In the genomic region with DNA sequence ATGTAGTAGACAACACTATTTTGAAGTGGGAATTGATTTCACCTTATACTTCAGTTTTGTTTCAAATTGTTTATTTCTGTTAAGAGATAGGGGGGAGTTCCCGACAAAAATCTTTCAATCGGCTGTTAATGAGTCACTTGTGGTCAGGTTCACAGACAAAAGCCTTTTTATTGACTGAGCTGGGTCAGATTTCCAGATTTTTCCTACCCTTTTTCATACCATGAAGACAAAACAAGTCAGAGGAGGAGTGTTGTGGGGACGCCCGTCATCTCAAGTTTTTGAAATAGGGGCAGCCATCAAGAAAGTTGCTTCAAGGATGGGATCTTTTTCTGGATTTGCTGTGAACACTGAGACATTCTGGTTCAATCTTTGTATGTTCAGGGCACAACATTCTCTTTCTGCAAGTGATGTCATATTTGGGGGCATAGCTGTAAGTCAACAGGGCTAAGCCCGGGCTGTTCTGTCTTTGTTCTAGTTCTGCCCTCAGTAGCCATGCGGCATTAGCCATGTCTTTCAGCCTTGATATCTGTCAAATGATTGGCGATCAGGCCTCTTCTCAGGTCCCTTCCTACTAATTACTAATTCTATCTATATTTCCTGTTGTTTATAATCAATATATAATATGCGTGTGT, we compare ENCODE assay signal across 9 cellular contexts.
DNase-seq lines count a peak whose midpoint lies in the region; FAIRE-seq and TF ChIP-seq lines count a peak whose summit lies in the region.
"Had no signal": no experiment of that assay in that cellular context is flagged by ENCODE, and none has a peak within 500 bp of the region (broad histone marks: within the 10 kb centered on the region; RNA-seq: fewer than 3 reads in every experiment).

No MANE protein-coding gene starts in this region.

- H3K27me3 ChIP-seq in MM.1S (replicated peaks; ENCODE audit: insufficient read depth, low read length): no peaks in the 10 kb centered on the region

- no peak overlapping the region for H2AFZ ChIP-seq in MM.1S (ENCODE audit: low read length)

- no peak for TF ChIP-seq POLR2A in H54 (IDR thresholded peaks at IDR 0.05; ENCODE audit: low read depth, low read length)

- H3K4me3 ChIP-seq in fibroblast of villous mesenchyme (ENCODE audit: low read depth, low read length): no peak overlapping the region
- H3K4me3 ChIP-seq in MM.1S (ENCODE audit: low read length): no peak overlapping the region

- H3K4me2 ChIP-seq in MM.1S (ENCODE audit: low read depth, low read length): no peak overlapping the region

- no peak overlapping the region for H3K9ac ChIP-seq in MM.1S (ENCODE audit: low read length)

- H3K9me3 ChIP-seq in MM.1S (replicated peaks; ENCODE audit: insufficient read depth, low read length): no peaks in the 10 kb centered on the region

- no peaks in the 10 kb centered on the region for H3K36me3 ChIP-seq in MM.1S (replicated peaks; ENCODE audit: insufficient read depth, low read length)

- H3K79me2 ChIP-seq in MM.1S (ENCODE audit: low read length): no peaks in the 10 kb centered on the region

- no peaks in the 10 kb centered on the region for H4K20me1 ChIP-seq in MM.1S (ENCODE audit: insufficient read depth, low read length)

- no peak for TF ChIP-seq CTCF in fibroblast of villous mesenchyme (IDR thresholded peaks at IDR 0.05; ENCODE audit: insufficient read depth, low read depth, low read length)
- TF ChIP-seq CTCF in MM.1S (IDR thresholded peaks at IDR 0.05; ENCODE audit: low read length): no peak

- no peaks in the 10 kb centered on the region for H3K4me1 ChIP-seq in MM.1S (ENCODE audit: low read length)

- peak; percentile 68 for FAIRE-seq in H54 (lab: Jason Lieb, UNC)
- FAIRE-seq in RCC 7860 (lab: Jason Lieb, UNC): peak; percentile 86

- no peaks in the 10 kb centered on the region for H3K9me2 ChIP-seq in MM.1S (replicated peaks; ENCODE audit: insufficient read depth, low read length)

- H3K27ac ChIP-seq in MM.1S (ENCODE audit: low read length): no peak overlapping the region

- DNase-seq in A172 (ENCODE audit: low spot score) (peak; percentile 79), H54 (ENCODE audit: insufficient read length, low spot score) (no peak), RCC 7860 (ENCODE audit: low spot score) (peak; percentile 75), fibroblast of villous mesenchyme (ENCODE audit: low read depth) (peak; percentile 75), MM.1S (no peak), NCI-H446 (lab: John Stamatoyannopoulos, UW) (no peak)
- DNase-seq in activated CD4-positive, alpha-beta T cell treated with anti-CD3 and anti-CD28 coated beads, Interleukin-2, amount 50 U/mL, for 1 hour: no peak
- no peak for DNase-seq in activated CD4-positive, CD25-positive, alpha-beta regulatory T cell (lab: John Stamatoyannopoulos, UW)
- DNase-seq: NCI-H2081 treated with DMSO at 0.1 percent for 48 hours had no signal

- H3F3A ChIP-seq in MM.1S (ENCODE audit: insufficient read depth, low read length): no peaks in the 10 kb centered on the region

Comparison
In these comparisons a context has a peak if more than half of its experiments do, and no peak if none do; other contexts are left out.
1. DNase-seq: peak in A172 (single experiment), RCC 7860 (single experiment) and fibroblast of villous mesenchyme (single experiment); none in H54 (single experiment), MM.1S (single experiment), activated CD4-positive, alpha-beta T cell treated with anti-CD3 and anti-CD28 coated beads, Interleukin-2, amount 50 U/mL, for 1 hour (single experiment), activated CD4-positive, CD25-positive, alpha-beta regulatory T cell (0 of 4) and NCI-H446 (0 of 2).